In the genomic region with DNA sequence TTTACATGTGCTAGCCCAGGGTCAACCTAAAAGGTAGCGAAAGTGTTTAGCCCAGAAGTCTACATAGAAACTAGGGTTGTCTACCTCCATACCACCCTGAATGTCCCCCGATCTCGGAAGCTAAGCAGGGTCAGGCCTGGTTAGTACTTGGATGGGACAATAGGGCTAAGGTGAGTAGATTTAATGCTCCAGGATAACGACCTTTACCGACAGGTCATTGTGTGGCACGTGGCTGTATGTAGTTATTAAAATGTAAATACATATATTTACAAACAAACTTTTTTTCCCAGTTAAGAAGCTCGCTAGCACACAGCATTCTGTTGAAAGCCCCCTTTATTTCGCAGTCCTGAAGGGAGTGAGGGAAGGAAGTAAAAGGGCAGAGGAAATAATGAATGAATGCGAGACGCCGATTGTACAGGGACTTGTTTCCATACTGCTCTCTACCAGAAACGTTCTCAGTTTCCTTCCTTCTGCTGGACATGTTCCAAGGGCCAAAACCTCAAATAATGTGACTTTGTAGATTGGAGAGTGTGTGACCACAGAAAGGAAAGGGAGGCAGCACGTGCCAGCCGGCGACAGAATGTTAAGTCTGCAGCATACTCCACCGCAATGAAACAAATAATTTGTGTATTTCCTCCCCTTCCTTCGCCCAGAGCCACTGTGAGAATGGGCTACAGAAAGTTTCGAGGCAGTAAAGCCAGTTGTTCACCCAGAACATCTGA, we compare ENCODE assay signal across 1 cellular context.
TF ChIP-seq lines count a peak whose summit lies in the region.

No MANE protein-coding gene starts in this region.

TF ChIP-seq in HepG2, 621 proteins besides CTCF, POLR2A, EP300 and RAD21 (continued from another document and continues in another):
- TF ChIP-seq, protein P1, sequence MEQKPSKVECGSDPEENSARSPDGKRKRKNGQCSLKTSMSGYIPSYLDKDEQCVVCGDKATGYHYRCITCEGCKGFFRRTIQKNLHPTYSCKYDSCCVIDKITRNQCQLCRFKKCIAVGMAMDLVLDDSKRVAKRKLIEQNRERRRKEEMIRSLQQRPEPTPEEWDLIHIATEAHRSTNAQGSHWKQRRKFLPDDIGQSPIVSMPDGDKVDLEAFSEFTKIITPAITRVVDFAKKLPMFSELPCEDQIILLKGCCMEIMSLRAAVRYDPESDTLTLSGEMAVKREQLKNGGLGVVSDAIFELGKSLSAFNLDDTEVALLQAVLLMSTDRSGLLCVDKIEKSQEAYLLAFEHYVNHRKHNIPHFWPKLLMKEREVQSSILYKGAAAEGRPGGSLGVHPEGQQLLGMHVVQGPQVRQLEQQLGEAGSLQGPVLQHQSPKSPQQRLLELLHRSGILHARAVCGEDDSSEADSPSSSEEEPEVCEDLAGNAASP (CRISPR knock-in tag; IDR thresholded peaks at IDR 0.05; ENCODE audit: borderline replicate concordance): peak; percentile 18; the same call in 1 of the 2 replicates
- TF ChIP-seq CEBPG (CRISPR knock-in tag; IDR thresholded peaks at IDR 0.05) (no peak), SOX13 (IDR thresholded peaks at IDR 0.05) (no peak), SOX13 (CRISPR knock-in tag; conservative IDR thresholded peaks at IDR 0.05 in 1 of 2, IDR thresholded peaks at IDR 0.05 in 1 of 2) (no peak), ZNF225 (CRISPR knock-in tag; IDR thresholded peaks at IDR 0.05) (no peak), ZNF446 (CRISPR knock-in tag; IDR thresholded peaks at IDR 0.05) (no peak), ZNF879 (CRISPR knock-in tag; IDR thresholded peaks at IDR 0.05) (0 out of 2 replicates have a peak, but pooled peaks have one; percentile 55), ZNF850 (CRISPR knock-in tag; conservative IDR thresholded peaks at IDR 0.05) (peak; percentile 9; the same call in 1 of the 2 replicates), ZSCAN9 (CRISPR knock-in tag; IDR thresholded peaks at IDR 0.05; ENCODE audit: borderline replicate concordance) (no peak), ZNF780A (CRISPR knock-in tag; IDR thresholded peaks at IDR 0.05) (no peak), SUZ12 (IDR thresholded peaks at IDR 0.05; ENCODE audit: low read depth, low read length) (no peak), ZNF552 (CRISPR knock-in tag; IDR thresholded peaks at IDR 0.05; ENCODE audit: borderline replicate concordance) (0 out of 2 replicates have a peak, but pooled peaks have one; percentile 7), AKAP8 (CRISPR knock-in tag; IDR thresholded peaks at IDR 0.05) (no peak), ZFY (CRISPR knock-in tag; IDR thresholded peaks at IDR 0.05) (peak; percentile 33; the same call in 1 of the 2 replicates), PPARG (CRISPR knock-in tag; conservative IDR thresholded peaks at IDR 0.05) (0 out of 2 replicates have a peak, but pooled peaks have one; percentile 32), NFYB (CRISPR knock-in tag; IDR thresholded peaks at IDR 0.05) (no peak), CEBPB (IDR thresholded peaks at IDR 0.05; ENCODE audit: borderline replicate concordance, low read depth, low read length) (no peak), MED1 (CRISPR knock-in tag; IDR thresholded peaks at IDR 0.05) (no peak; the same call in 1 of the 2 replicates), ZNF484 (CRISPR knock-in tag; IDR thresholded peaks at IDR 0.05; ENCODE audit: borderline replicate concordance, low read depth) (no peak), FOXC1 (CRISPR knock-in tag; IDR thresholded peaks at IDR 0.05; ENCODE audit: borderline replicate concordance) (no peak), JUN (CRISPR knock-in tag; IDR thresholded peaks at IDR 0.05) (no peak), NAIF1 (CRISPR knock-in tag; IDR thresholded peaks at IDR 0.05; ENCODE audit: borderline replicate concordance) (no peak), ATF1 (CRISPR knock-in tag; IDR thresholded peaks at IDR 0.05) (no peak), RFX5 (IDR thresholded peaks at IDR 0.05; ENCODE audit: low read depth, low read length) (no peak; the same call in 1 of the 2 replicates), SIX1 (CRISPR knock-in tag; IDR thresholded peaks at IDR 0.05; ENCODE audit: borderline replicate concordance) (no peak), THYN1 (CRISPR knock-in tag; IDR thresholded peaks at IDR 0.05; ENCODE audit: borderline replicate concordance, low read depth) (no peak), ZNF335 (CRISPR knock-in tag; IDR thresholded peaks at IDR 0.05) (no peak), ZNF329 (CRISPR knock-in tag; IDR thresholded peaks at IDR 0.05; ENCODE audit: low read depth) (no peak), PCBP2 (optimal IDR thresholded peaks at IDR 0.05; ENCODE audit: low read depth, low read length, poor library complexity, severe bottlenecking) (no peak), ZBTB1 (CRISPR knock-in tag; IDR thresholded peaks at IDR 0.05; ENCODE audit: borderline replicate concordance) (no peak), YEATS2 (CRISPR knock-in tag; IDR thresholded peaks at IDR 0.05; ENCODE audit: borderline replicate concordance) (no peak), ZMAT3 (CRISPR knock-in tag; conservative IDR thresholded peaks at IDR 0.05) (0 out of 2 replicates have a peak, but pooled peaks have one; percentile 21), ZNF83 (CRISPR knock-in tag; IDR thresholded peaks at IDR 0.05; ENCODE audit: borderline replicate concordance) (no peak), TMF1 (CRISPR knock-in tag; IDR thresholded peaks at IDR 0.05; ENCODE audit: low read depth) (no peak), SIX4 (CRISPR knock-in tag; IDR thresholded peaks at IDR 0.05) (no peak)
- TF ChIP-seq, protein P2, sequence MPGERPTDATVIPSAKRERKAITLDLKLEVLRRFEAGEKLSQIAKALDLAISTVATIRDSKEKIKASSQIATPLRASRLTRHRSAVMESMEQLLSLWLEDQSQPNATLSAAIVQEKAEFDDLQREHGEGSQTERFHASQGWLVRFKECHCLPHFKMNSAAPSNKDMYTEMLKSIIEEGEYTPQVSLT (CRISPR knock-in tag; IDR thresholded peaks at IDR 0.05; ENCODE audit: borderline replicate concordance, low read depth): peak; percentile 5; the same call in 1 of the 2 replicates
- TF ChIP-seq, protein P3, sequence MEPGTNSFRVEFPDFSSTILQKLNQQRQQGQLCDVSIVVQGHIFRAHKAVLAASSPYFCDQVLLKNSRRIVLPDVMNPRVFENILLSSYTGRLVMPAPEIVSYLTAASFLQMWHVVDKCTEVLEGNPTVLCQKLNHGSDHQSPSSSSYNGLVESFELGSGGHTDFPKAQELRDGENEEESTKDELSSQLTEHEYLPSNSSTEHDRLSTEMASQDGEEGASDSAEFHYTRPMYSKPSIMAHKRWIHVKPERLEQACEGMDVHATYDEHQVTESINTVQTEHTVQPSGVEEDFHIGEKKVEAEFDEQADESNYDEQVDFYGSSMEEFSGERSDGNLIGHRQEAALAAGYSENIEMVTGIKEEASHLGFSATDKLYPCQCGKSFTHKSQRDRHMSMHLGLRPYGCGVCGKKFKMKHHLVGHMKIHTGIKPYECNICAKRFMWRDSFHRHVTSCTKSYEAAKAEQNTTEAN (CRISPR knock-in tag; conservative IDR thresholded peaks at IDR 0.05): no peak
- TF ChIP-seq, protein P4, sequence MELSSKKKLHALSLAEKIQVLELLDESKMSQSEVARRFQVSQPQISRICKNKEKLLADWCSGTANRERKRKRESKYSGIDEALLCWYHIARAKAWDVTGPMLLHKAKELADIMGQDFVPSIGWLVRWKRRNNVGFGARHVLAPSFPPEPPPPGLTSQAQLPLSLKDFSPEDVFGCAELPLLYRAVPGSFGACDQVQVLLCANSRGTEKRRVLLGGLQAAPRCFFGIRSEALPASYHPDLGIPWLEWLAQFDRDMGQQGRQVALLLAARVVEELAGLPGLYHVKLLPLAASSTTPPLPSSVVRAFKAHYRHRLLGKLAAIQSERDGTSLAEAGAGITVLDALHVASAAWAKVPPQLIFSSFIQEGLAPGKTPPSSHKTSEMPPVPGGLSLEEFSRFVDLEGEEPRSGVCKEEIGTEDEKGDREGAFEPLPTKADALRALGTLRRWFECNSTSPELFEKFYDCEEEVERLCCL (CRISPR knock-in tag; IDR thresholded peaks at IDR 0.05; ENCODE audit: borderline replicate concordance): peak; percentile 9; the same call in 1 of the 2 replicates
- TF ChIP-seq, protein P5, sequence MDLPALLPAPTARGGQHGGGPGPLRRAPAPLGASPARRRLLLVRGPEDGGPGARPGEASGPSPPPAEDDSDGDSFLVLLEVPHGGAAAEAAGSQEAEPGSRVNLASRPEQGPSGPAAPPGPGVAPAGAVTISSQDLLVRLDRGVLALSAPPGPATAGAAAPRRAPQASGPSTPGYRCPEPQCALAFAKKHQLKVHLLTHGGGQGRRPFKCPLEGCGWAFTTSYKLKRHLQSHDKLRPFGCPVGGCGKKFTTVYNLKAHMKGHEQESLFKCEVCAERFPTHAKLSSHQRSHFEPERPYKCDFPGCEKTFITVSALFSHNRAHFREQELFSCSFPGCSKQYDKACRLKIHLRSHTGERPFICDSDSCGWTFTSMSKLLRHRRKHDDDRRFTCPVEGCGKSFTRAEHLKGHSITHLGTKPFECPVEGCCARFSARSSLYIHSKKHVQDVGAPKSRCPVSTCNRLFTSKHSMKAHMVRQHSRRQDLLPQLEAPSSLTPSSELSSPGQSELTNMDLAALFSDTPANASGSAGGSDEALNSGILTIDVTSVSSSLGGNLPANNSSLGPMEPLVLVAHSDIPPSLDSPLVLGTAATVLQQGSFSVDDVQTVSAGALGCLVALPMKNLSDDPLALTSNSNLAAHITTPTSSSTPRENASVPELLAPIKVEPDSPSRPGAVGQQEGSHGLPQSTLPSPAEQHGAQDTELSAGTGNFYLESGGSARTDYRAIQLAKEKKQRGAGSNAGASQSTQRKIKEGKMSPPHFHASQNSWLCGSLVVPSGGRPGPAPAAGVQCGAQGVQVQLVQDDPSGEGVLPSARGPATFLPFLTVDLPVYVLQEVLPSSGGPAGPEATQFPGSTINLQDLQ (CRISPR knock-in tag; IDR thresholded peaks at IDR 0.05): no peak
- TF ChIP-seq, protein P6, sequence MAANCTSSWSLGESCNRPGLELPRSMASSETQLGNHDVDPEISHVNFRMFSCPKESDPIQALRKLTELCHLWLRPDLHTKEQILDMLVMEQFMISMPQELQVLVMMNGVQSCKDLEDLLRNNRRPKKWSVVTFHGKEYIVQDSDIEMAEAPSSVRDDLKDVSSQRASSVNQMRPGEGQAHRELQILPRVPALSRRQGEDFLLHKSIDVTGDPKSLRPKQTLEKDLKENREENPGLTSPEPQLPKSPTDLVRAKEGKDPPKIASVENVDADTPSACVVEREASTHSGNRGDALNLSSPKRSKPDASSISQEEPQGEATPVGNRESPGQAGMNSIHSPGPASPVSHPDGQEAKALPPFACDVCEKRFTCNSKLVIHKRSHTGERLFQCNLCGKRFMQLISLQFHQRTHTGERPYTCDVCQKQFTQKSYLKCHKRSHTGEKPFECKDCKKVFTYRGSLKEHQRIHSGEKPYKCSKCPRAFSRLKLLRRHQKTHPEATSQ (CRISPR knock-in tag; IDR thresholded peaks at IDR 0.05; ENCODE audit: borderline replicate concordance): no peak
- TF ChIP-seq, protein P7, sequence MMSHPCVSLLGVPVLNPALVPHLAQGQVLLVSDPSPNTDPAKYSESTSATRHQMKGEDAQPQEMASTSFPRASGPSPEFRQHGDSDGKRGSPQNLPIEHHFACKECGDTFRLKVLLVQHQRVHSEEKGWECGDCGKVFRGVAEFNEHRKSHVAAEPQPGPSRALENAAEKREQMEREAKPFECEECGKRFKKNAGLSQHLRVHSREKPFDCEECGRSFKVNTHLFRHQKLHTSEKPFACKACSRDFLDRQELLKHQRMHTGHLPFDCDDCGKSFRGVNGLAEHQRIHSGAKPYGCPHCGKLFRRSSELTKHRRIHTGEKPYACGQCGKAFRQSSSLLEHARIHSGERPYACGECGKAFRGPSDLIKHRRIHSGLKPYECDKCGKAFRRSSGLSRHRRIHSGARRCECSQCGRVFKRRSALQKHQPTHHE (CRISPR knock-in tag; IDR thresholded peaks at IDR 0.05; ENCODE audit: borderline replicate concordance): no peak
- TF ChIP-seq, protein P8, sequence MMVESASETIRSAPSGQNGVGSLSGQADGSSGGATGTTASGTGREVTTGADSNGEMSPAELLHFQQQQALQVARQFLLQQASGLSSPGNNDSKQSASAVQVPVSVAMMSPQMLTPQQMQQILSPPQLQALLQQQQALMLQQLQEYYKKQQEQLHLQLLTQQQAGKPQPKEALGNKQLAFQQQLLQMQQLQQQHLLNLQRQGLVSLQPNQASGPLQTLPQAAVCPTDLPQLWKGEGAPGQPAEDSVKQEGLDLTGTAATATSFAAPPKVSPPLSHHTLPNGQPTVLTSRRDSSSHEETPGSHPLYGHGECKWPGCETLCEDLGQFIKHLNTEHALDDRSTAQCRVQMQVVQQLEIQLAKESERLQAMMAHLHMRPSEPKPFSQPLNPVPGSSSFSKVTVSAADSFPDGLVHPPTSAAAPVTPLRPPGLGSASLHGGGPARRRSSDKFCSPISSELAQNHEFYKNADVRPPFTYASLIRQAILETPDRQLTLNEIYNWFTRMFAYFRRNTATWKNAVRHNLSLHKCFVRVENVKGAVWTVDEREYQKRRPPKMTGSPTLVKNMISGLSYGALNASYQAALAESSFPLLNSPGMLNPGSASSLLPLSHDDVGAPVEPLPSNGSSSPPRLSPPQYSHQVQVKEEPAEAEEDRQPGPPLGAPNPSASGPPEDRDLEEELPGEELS (CRISPR knock-in tag; IDR thresholded peaks at IDR 0.05): 0 out of 2 replicates have a peak, but pooled peaks have one; percentile 12
- TF ChIP-seq, protein P9, sequence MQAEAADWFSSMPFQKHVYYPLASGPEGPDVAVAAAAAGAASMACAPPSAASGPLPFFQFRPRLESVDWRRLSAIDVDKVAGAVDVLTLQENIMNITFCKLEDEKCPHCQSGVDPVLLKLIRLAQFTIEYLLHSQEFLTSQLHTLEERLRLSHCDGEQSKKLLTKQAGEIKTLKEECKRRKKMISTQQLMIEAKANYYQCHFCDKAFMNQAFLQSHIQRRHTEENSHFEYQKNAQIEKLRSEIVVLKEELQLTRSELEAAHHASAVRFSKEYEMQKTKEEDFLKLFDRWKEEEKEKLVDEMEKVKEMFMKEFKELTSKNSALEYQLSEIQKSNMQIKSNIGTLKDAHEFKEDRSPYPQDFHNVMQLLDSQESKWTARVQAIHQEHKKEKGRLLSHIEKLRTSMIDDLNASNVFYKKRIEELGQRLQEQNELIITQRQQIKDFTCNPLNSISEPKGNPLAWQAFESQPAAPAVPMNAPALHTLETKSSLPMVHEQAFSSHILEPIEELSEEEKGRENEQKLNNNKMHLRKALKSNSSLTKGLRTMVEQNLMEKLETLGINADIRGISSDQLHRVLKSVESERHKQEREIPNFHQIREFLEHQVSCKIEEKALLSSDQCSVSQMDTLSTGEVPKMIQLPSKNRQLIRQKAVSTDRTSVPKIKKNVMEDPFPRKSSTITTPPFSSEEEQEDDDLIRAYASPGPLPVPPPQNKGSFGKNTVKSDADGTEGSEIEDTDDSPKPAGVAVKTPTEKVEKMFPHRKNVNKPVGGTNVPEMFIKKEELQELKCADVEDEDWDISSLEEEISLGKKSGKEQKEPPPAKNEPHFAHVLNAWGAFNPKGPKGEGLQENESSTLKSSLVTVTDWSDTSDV (CRISPR knock-in tag; IDR thresholded peaks at IDR 0.05): no peak
- TF ChIP-seq, protein P10, sequence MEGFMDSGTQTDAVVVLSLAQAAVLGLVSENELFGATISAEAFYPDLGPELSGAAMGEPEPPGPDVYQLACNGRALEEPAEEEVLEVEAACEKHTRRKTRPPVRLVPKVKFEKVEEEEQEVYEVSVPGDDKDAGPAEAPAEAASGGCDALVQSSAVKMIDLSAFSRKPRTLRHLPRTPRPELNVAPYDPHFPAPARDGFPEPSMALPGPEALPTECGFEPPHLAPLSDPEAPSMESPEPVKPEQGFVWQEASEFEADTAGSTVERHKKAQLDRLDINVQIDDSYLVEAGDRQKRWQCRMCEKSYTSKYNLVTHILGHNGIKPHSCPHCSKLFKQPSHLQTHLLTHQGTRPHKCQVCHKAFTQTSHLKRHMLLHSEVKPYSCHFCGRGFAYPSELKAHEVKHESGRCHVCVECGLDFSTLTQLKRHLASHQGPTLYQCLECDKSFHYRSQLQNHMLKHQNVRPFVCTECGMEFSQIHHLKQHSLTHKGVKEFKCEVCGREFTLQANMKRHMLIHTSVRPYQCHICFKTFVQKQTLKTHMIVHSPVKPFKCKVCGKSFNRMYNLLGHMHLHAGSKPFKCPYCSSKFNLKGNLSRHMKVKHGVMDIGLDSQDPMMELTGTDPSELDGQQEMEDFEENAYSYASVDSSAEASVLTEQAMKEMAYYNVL (CRISPR knock-in tag; IDR thresholded peaks at IDR 0.05; ENCODE audit: borderline replicate concordance): no peak
